In the genomic region with DNA sequence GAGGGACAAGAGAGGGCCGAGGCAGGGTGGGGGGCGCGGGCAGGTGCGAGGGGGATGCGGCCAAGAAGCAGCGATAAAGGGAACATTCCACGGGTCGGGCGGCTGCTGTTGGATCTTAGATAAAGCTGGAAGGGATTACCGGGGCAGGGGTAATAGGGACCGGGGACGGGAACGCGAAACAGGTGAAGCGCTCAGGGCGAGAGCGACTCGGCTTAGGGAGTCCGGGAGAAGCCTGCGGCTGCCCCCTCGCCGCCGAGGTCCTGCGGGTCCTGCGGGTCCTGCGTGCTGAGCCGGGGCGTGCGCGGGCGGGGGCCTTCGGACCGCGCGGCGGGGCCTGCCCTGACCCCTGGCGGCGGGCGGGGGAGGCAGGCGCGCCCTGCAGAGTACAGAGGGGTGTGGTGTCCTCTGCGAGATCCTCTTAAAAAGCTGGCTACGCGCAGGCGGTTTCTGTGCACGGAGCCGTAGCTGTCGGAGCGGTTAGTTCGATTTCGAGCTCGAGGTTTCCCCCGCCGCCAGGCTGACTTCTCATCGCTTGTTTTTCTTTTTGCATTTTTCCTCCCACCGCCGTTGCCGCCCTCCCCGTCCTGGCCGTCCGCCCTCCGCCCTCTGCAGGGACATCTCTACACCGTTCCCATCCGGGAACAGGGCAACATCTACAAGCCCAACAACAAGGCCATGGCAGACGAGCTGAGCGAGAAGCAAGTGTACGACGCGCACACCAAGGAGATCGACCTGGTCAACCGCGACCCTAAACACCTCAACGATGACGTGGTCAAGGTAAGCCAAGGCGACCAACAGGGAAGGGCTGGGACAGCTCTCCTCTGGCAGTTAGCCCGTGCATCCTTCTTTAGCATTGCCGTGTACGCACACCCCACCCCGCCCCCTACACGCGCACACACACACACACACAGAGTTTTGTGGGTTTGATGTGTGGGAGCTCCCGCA, we compare ENCODE assay signal across 8 cellular contexts. TPM values are rescaled to one million over a fixed set of nuclear protein-coding genes. Genes with fewer than 3 reads are reported as not detected.
A peak's percentile ranks its signal among the peaks of the same experiment; 100 is the strongest.
DNase-seq lines count a peak whose midpoint lies in the region; ATAC-seq lines count a peak whose summit lies in the region.

No MANE protein-coding gene starts in this region.

- H3K9me3 ChIP-seq in esophagus (ENCODE audit: control insufficient read depth in 2 of 2, insufficient read depth in 1 of 2, low read depth in 1 of 2, low read length in 1 of 2): no peaks in the 10 kb centered on the region

- no peaks in the 10 kb centered on the region for H3K27me3 ChIP-seq in esophagus (ENCODE audit: control insufficient read depth in 1 of 2, insufficient read depth in 2 of 2, low read length in 2 of 2)

- no peaks in the 10 kb centered on the region for H3K36me3 ChIP-seq in esophagus (ENCODE audit: control insufficient read depth in 2 of 2, insufficient read depth in 2 of 2, low read length in 1 of 2)

- WGBS in esophagus, 2 donors: 2% methylated on average over 60 to 82 of the region's 82 CpGs

- H3K4me1 ChIP-seq in esophagus (ENCODE audit: control insufficient read depth in 2 of 2, insufficient read depth in 2 of 2, low read length in 1 of 2): peaks cover 0 to 6% of the 10 kb centered on the region in 2 donors

- ATAC-seq in GM18861 (IDR thresholded peaks at IDR 0.05; ENCODE audit: unreplicated experiment): peak; percentile 90
- ATAC-seq in HG03064 (IDR thresholded peaks at IDR 0.05; ENCODE audit: low read depth, unreplicated experiment): peak; percentile 89

- DNase-seq in AG20443 (ENCODE audit: low spot score): peak; percentile 93
- DNase-seq in NCI-H774 (lab: John Stamatoyannopoulos, UW): peak; percentile 50
- DNase-seq in activated T-cell treated with anti-CD3 and anti-CD28 coated beads for 48 hours (ENCODE audit: low read depth): peak; percentile 47
- DNase-seq in mucosa of gallbladder (ENCODE audit: low spot score): peak; percentile 62
- peak; percentile 49 for DNase-seq in stimulated activated naive CD4-positive, alpha-beta T cell treated with Interleukin-2 at 50 U/mL for 16 hours (lab: John Stamatoyannopoulos, UW)

- H3K27ac ChIP-seq in esophagus (ENCODE audit: low read depth in 2 of 2, low read length in 1 of 2): peak overlapping the region; percentile 92 to 95

- peak overlapping the region; percentile 58 to 70 for H3K4me3 ChIP-seq in esophagus (ENCODE audit: low read depth in 1 of 2, low read length in 2 of 2)

RNA-seq across cellular contexts. Expression of a gene that starts 1.3 kb away (rescaled TPM):
- polyA plus RNA-seq in esophagus: 10 to 100 TPM; 16.3 to 57.9 TPM
- 239 TPM for total RNA-seq in mucosa of gallbladder

RNA-seq across cellular contexts. Expression of a gene that starts 26.6 kb away (rescaled TPM):
- polyA plus RNA-seq in esophagus: 10 to 100 TPM; 13.9 to 25.1 TPM
- 91.3 TPM for total RNA-seq in mucosa of gallbladder

Comparison
In these comparisons a context has a peak if more than half of its experiments do, and no peak if none do; other contexts are left out.
1. Peak in every context shown above with its lines: DNase-seq, ATAC-seq, H3K4me3 ChIP-seq and H3K27ac ChIP-seq.